ENCODE assay signal across 23 cellular contexts in the genomic region with DNA sequence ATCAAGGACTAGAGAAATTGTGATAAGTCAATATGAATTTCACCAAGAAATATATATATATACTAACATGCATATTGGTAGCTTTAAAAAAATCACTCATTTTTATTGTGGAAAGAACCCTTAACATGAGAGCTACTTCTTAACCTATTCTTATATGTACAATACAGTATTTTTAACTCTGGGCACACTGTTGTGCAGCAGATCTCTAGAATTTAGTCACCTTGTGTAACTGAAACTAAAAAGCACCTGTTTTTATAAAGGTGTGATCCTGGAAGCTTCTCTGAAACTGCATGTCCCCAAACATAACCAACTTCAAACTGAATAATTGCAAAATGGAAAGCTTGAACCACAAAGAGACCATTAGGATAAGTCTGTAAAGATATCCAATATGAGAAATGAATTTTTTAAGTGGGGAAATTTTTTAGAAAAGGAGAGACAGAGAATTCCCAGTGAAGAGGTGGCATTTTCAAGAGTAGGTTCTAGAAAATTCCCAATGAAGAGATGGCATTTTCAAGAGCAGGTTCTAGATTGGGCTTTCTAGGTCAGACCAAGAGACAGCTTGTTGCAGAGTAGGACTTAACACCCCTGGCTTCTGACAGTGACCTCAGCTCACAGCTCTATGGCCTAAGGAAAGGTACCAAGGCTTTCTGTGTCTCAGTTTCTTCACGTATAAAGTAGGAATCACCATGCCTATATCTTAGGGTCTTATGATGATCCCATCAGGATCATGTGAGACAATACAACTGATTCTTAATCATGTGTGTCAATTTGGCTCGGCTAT. TPM values are rescaled to one million over a fixed set of nuclear protein-coding genes. Genes with fewer than 3 reads are reported as not detected.
DNase-seq lines count a peak whose midpoint lies in the region; ATAC-seq, FAIRE-seq and TF ChIP-seq lines count a peak whose summit lies in the region.
"Had no signal": no experiment of that assay in that cellular context is flagged by ENCODE, and none has a peak within 500 bp of the region (broad histone marks: within the 10 kb centered on the region; RNA-seq: fewer than 3 reads in every experiment).

No MANE protein-coding gene starts in this region.

- DNase-seq in MM.1S (peak; percentile 87), heart left ventricle (no peak), left colon (no peak), H4 (ENCODE audit: low spot score) (no peak), GM12892 (ENCODE audit: insufficient read length) (no peak)
- DNase-seq: activated CD4-positive, alpha-beta T cell treated with anti-CD3 and anti-CD28 coated beads, Interleukin-2, amount 10 ng/mL, durations not matched to agents 24 days and 14 days; activated CD8-positive, alpha-beta memory T cell treated with anti-CD3 and anti-CD28 coated beads, Interleukin-2, amount 50 U/mL, for 48 hours; activated gamma-delta T cell treated with Interleukin-2 at 50 U/mL for 16 hours; caudate nucleus; CD8-positive, alpha-beta memory T cell; DMS79; erythroblast; MG63; natural killer cell; NCI-H1930; NCI-H446 treated with DMSO at 0.1 percent for 48 hours; stimulated activated CD4-positive, alpha-beta T cell treated with anti-CD3 and anti-CD28 coated beads, Interleukin-2, amount 100 ng/mL, for 48 hours; uterus had no signal

- peak; percentile 73 for ATAC-seq in GM18907 (IDR thresholded peaks at IDR 0.05; ENCODE audit: unreplicated experiment)
- ATAC-seq in GM21576 (IDR thresholded peaks at IDR 0.05; ENCODE audit: unreplicated experiment): peak; percentile 89
- ATAC-seq in HG03060 (IDR thresholded peaks at IDR 0.05; ENCODE audit: low read depth, unreplicated experiment): peak; percentile 51
- no peak for ATAC-seq in heart left ventricle
- ATAC-seq in left colon: no peak
- ATAC-seq: natural killer cell had no signal

- 90 to 95% (median 91%) methylated on average over 2 of the region's 2 CpGs for WGBS in heart left ventricle, 4 donors

- TF ChIP-seq POLR2A in heart left ventricle (IDR thresholded peaks at IDR 0.05) (no peak), GM12892 (IDR thresholded peaks at IDR 0.05; ENCODE audit: low read depth, low read length) (no peak)

- H3K36me3 ChIP-seq in MM.1S (replicated peaks; ENCODE audit: insufficient read depth, low read length) (no peaks in the 10 kb centered on the region), heart left ventricle (no peaks in the 10 kb centered on the region)
- H3K36me3 ChIP-seq: MG63, uterus had no signal

- H3K79me2 ChIP-seq in MM.1S (ENCODE audit: low read length): no peaks in the 10 kb centered on the region

- H3K9ac ChIP-seq in MM.1S (ENCODE audit: low read length): 0 out of 2 replicates have a peak overlapping the region, but pooled peaks have one; percentile 0

- H3K4me3 ChIP-seq in MM.1S (ENCODE audit: low read length) (no peak overlapping the region), heart left ventricle (no peak overlapping the region)
- H3K4me3 ChIP-seq: MG63, uterus had no signal

- no peak for FAIRE-seq in GM12892 (lab: Jason Lieb, UNC)
- FAIRE-seq: frontal cortex, TTC549 had no signal

- H3K4me1 ChIP-seq in MM.1S (ENCODE audit: low read length) (peaks cover 17% of the 10 kb centered on the region), heart left ventricle (peaks cover 0 to 3% (median 0%) of the 10 kb centered on the region in 12 donors)
- H3K4me1 ChIP-seq: uterus had no signal

- H4K20me1 ChIP-seq in MM.1S (ENCODE audit: insufficient read depth, low read length): no peaks in the 10 kb centered on the region

- H3K9me3 ChIP-seq in MM.1S (replicated peaks; ENCODE audit: insufficient read depth, low read length) (no peaks in the 10 kb centered on the region), heart left ventricle (no peaks in the 10 kb centered on the region)
- H3K9me3 ChIP-seq: MG63, uterus had no signal

- TF ChIP-seq CTCF in MM.1S (IDR thresholded peaks at IDR 0.05; ENCODE audit: low read length) (no peak), heart left ventricle (IDR thresholded peaks at IDR 0.05) (no peak)

- H2AFZ ChIP-seq in MM.1S (ENCODE audit: low read length): peak overlapping the region; percentile 45; the same call in 1 of the 2 replicates

- intact Hi-C loops in heart left ventricle (cut with DNase I): no loop called here
- intact Hi-C loops in left colon (cut with DNase I, micrococcal nuclease): no loop called here

- H3K27ac ChIP-seq in MM.1S (ENCODE audit: low read length) (peak overlapping the region; percentile 75), heart left ventricle (no peak overlapping the region)
- H3K27ac ChIP-seq: uterus had no signal

- H3K9me2 ChIP-seq in MM.1S (replicated peaks; ENCODE audit: insufficient read depth, low read length): no peaks in the 10 kb centered on the region

- peak overlapping the region; percentile 28 for H3K4me2 ChIP-seq in MM.1S (ENCODE audit: low read depth, low read length)

- H3K27me3 ChIP-seq in MM.1S (replicated peaks; ENCODE audit: insufficient read depth, low read length) (no peaks in the 10 kb centered on the region), heart left ventricle (no peaks in the 10 kb centered on the region)
- H3K27me3 ChIP-seq: MG63, uterus had no signal

- H3F3A ChIP-seq in MM.1S (ENCODE audit: insufficient read depth, low read length): peaks cover 20% of the 10 kb centered on the region

RNA-seq across cellular contexts. Expression of gene PPARGC1A, which starts 22.0 kb away (rescaled TPM):
- total RNA-seq in heart left ventricle (100 to 1,000 TPM in 1 of 9 donors, 10 to 100 TPM in 8; 47.2 to 103 (median 84.4) TPM), left colon (10 to 100 TPM; 76.0 to 92.4 TPM)
- polyA plus RNA-seq in heart left ventricle: 10 to 100 TPM; 25.4 to 25.6 TPM
- 0.94 and 2.4 TPM in 2 replicates for total RNA-seq in H4 (2014; rRNA removed; shearing (Covaris generic))
- polyA plus RNA-seq in GM12892 (2012; ENCODE audit: missing spikeins): not detected
- total RNA-seq: activated CD4-positive, alpha-beta T cell treated with anti-CD3 and anti-CD28 coated beads, Interleukin-2, amount 10 ng/mL, durations not matched to agents 24 days and 14 days; CD8-positive, alpha-beta memory T cell; natural killer cell had no signal
- polyA plus RNA-seq: CD8-positive, alpha-beta memory T cell had no signal

Comparison
In these comparisons a context has a peak if more than half of its experiments do, and no peak if none do; other contexts are left out.
1. ATAC-seq: peak in GM18907 (single experiment), GM21576 (single experiment) and HG03060 (single experiment); none in heart left ventricle (0 of 4) and left colon (single experiment).
2. RNA of gene PPARGC1A, which starts 22.0 kb away (total RNA-seq): 76.0 to 92.4 TPM in left colon and 47.2 to 103 TPM in heart left ventricle; 0.94 to 2.4 TPM in H4; every median in the first group is over 10 times any median in the second.